In the genomic region with DNA sequence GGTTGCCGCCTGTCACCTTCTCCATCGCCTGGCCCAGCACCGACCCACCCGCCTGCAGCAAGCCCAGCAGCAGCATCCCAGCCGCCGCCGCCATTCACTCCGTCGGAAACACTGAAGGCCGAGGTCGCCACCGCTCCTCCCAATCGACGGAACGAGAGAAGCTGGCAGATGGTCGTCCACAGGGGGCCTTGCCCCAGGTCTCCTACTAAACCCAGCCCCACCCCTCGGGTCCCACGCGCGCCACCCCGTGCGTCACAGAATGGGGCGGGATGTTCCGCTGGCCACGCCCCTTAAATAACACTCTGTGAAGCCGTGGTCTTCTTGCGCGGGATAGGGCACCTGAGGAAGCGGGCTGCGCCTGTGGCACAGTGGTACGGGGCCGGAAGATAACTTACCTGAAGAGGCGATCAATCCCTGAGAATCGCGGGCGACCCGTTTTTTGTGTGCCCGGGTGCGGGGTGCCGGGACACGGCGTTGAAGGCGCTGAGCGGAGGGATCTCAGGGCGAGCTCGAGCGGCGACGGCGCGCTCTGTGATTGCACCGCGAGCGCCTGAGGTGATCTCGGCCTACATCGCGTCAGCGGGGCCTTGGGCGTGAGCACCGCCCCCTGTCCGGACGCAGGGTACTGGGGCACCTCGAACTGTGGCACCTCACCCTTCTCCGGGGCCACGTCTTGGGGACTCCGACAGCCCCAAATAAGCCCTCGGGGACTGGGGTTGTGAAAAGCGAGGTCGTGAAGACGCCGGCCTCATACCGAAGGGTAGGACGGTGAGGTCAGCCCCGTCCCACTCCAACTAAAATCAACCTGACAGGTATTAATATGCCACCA, we compare ENCODE assay signal across 8 cellular contexts. TPM values are rescaled to one million over a fixed set of nuclear protein-coding genes. Genes with fewer than 3 reads are reported as not detected.
A peak's percentile ranks its signal among the peaks of the same experiment; 100 is the strongest.
DNase-seq lines count a peak whose midpoint lies in the region; ATAC-seq, FAIRE-seq and TF ChIP-seq lines count a peak whose summit lies in the region.

A gene (minus strand): TSS at position 207 of the 829 bp plus-strand sequence. CDS start 113 bp downstream, at position 94.

- H3K9me2 ChIP-seq in GM23248 (ENCODE audit: insufficient read depth), result no peaks in the 10 kb centered on the region
- no peaks in the 10 kb centered on the region for H3K9me2 ChIP-seq in Karpas-422 (replicated peaks; ENCODE audit: insufficient read depth, low read length)

- H3K4me1 Mint-ChIP-seq in activated T-cell treated with anti-CD3 and anti-CD28 coated beads, Interleukin-2, amount 50 U/mL, for 72 hours (ENCODE audit: low read depth), result peaks cover 29% of the 10 kb centered on the region

- intact Hi-C loops in esophagus muscularis mucosa (cut with DNase I), result loop anchor here (5.0 to 10.0 kb wide), 2 partner anchors 192 to 310 kb away; a partner anchor contains a TSS

- H2AFZ ChIP-seq in DND-41 (ENCODE audit: low read depth, low read length), result peak within 1 kb of the TSS; percentile 82
- H2AFZ ChIP-seq in GM23248, result peak within 1 kb of the TSS; percentile 98
- H2AFZ ChIP-seq in Karpas-422 (ENCODE audit: low read length), result peak within 1 kb of the TSS; percentile 79

- H3K9me3 ChIP-seq in DND-41 (ENCODE audit: insufficient read depth, low read length, severe bottlenecking), result no peaks in the 10 kb centered on the region
- H3K9me3 ChIP-seq in GM23248 (ENCODE audit: low read depth), result no peaks in the 10 kb centered on the region
- no peaks in the 10 kb centered on the region for H3K9me3 ChIP-seq in Karpas-422 (ENCODE audit: low read length)
- H3K9me3 ChIP-seq in esophagus muscularis mucosa, result no peaks in the 10 kb centered on the region
- no peaks in the 10 kb centered on the region for H3K9me3 ChIP-seq in muscle layer of duodenum (ENCODE audit: control insufficient read depth in 1 of 2, low read length in 2 of 2)

- FAIRE-seq in RCC 7860 (lab: Jason Lieb, UNC), result no peak

- H3K4me1 ChIP-seq in DND-41 (ENCODE audit: insufficient read depth, low read length) (peaks cover 29% of the 10 kb centered on the region), GM23248 (ENCODE audit: insufficient read depth) (peaks cover 14% of the 10 kb centered on the region), Karpas-422 (ENCODE audit: low read length) (peaks cover 43% of the 10 kb centered on the region), esophagus muscularis mucosa (peaks cover 5 to 28% (median 25%) of the 10 kb centered on the region in 4 donors), muscle layer of duodenum (ENCODE audit: control insufficient read depth in 1 of 2, insufficient read depth in 2 of 2, low read length in 2 of 2) (peaks cover 6 to 10% of the 10 kb centered on the region in 2 donors)

- peak within 1 kb of the TSS; percentile 98 for H3K27ac Mint-ChIP-seq in activated T-cell treated with anti-CD3 and anti-CD28 coated beads, Interleukin-2, amount 50 U/mL, for 72 hours

- H3K27me3 ChIP-seq in DND-41 (ENCODE audit: insufficient read depth, low read length, poor library complexity) (no peaks in the 10 kb centered on the region), GM23248 (replicated peaks; ENCODE audit: insufficient read depth) (no peaks in the 10 kb centered on the region), Karpas-422 (ENCODE audit: low read length) (no peaks in the 10 kb centered on the region), esophagus muscularis mucosa (no peaks in the 10 kb centered on the region), muscle layer of duodenum (ENCODE audit: low read depth, low read length) (no peaks in the 10 kb centered on the region)

- no peaks in the 10 kb centered on the region for H3K27me3 Mint-ChIP-seq in activated T-cell treated with anti-CD3 and anti-CD28 coated beads, Interleukin-2, amount 50 U/mL, for 72 hours (ENCODE audit: low read depth)

- peak within 1 kb of the TSS; percentile 89 for H3K27ac ChIP-seq in DND-41 (ENCODE audit: low read length)
- H3K27ac ChIP-seq in GM23248, result peak within 1 kb of the TSS; percentile 84
- H3K27ac ChIP-seq in Karpas-422 (ENCODE audit: low read length), result peak within 1 kb of the TSS; percentile 88
- peak within 1 kb of the TSS; percentile 89 to 98 (median 95) for H3K27ac ChIP-seq in esophagus muscularis mucosa (replicated peaks in 1 of 4)
- peak within 1 kb of the TSS; percentile 95 for H3K27ac ChIP-seq in muscle layer of duodenum (ENCODE audit: low read length)

- H3K4me3 Mint-ChIP-seq in activated T-cell treated with anti-CD3 and anti-CD28 coated beads, Interleukin-2, amount 50 U/mL, for 72 hours, result peak within 1 kb of the TSS; percentile 93 to 96

- peaks cover 2 to 10% of the 10 kb centered on the region in 2 donors for H3K36me3 Mint-ChIP-seq in activated T-cell treated with anti-CD3 and anti-CD28 coated beads, Interleukin-2, amount 50 U/mL, for 72 hours (ENCODE audit: insufficient read depth in 2 of 2)

- in situ Hi-C loops in GM23248 (cut with MboI), result no loop called here

- peak within 1 kb of the TSS; percentile 64 for H3K9ac ChIP-seq in DND-41 (ENCODE audit: low read depth, low read length)
- H3K9ac ChIP-seq in GM23248, result peak within 1 kb of the TSS; percentile 91
- peak within 1 kb of the TSS; percentile 96 for H3K9ac ChIP-seq in Karpas-422 (ENCODE audit: low read length)

- WGBS in GM23248 (ENCODE audit: low coverage in 1 of 2, low lambda C conversion rate in 2 of 2, missing lambda C conversion rate in 2 of 2), 2 experiments, result 1 to 3% methylated on average over 59 to 65 of the region's 74 CpGs
- WGBS in esophagus muscularis mucosa, result 0% methylated on average over 22 of the region's 74 CpGs

- TF ChIP-seq CTCF in DND-41 (IDR thresholded peaks at IDR 0.05; ENCODE audit: borderline replicate concordance, extremely low read depth, low read length, poor library complexity, severe bottlenecking) (no peak), esophagus muscularis mucosa (IDR thresholded peaks at IDR 0.05) (peak in 1 of 3 experiments; percentile 3)

- H4K20me1 ChIP-seq in DND-41 (ENCODE audit: insufficient read depth, low read length) (no peaks in the 10 kb centered on the region), GM23248 (ENCODE audit: insufficient read depth) (no peaks in the 10 kb centered on the region), Karpas-422 (ENCODE audit: insufficient read depth, low read depth, low read length) (peaks cover 25% of the 10 kb centered on the region)

- peak within 1 kb of the TSS; percentile 69 for H3K4me2 ChIP-seq in DND-41 (ENCODE audit: insufficient read depth, low read length)
- peak within 1 kb of the TSS; percentile 81 for H3K4me2 ChIP-seq in GM23248 (ENCODE audit: unreplicated experiment)
- peak within 1 kb of the TSS; percentile 95 for H3K4me2 ChIP-seq in Karpas-422 (ENCODE audit: low read depth, low read length, poor library complexity, severe bottlenecking)

- DNase-seq in DND-41 (peak; percentile 83), GM23248 (peak; percentile 96), Karpas-422 (peak; percentile 97), RCC 7860 (ENCODE audit: low spot score) (peak; percentile 70), esophagus muscularis mucosa (ENCODE audit: extremely low spot score) (peak; percentile 99)
- peak; percentile 94 for DNase-seq in activated T-cell treated with anti-CD3 and anti-CD28 coated beads, Interleukin-2, amount 50 U/mL, for 72 hours
- DNase-seq in stimulated activated CD8-positive, alpha-beta memory T cell treated with anti-CD3 and anti-CD28 coated beads, Interleukin-7, amount 100 ng/mL, for 24 hours (ENCODE audit: low read depth), result peak; percentile 89

- H3K79me2 ChIP-seq in DND-41 (ENCODE audit: insufficient read depth, low read length) (peaks cover 30% of the 10 kb centered on the region), GM23248 (ENCODE audit: insufficient read depth) (peaks cover 45% of the 10 kb centered on the region), Karpas-422 (ENCODE audit: low read length) (peaks cover 48% of the 10 kb centered on the region)

- H3F3A ChIP-seq in GM23248 (ENCODE audit: insufficient read depth), result no peaks in the 10 kb centered on the region

- peaks cover 6% of the 10 kb centered on the region for H3K36me3 ChIP-seq in DND-41 (ENCODE audit: insufficient read depth, low read length)
- 0 out of 2 replicates have a peak, but pooled peaks cover 11% of the 10 kb centered on the region for H3K36me3 ChIP-seq in GM23248 (ENCODE audit: low read depth)
- peaks cover 21% of the 10 kb centered on the region; the same call in 1 of the 2 replicates for H3K36me3 ChIP-seq in Karpas-422 (ENCODE audit: insufficient read depth, low read length)
- peaks cover 0 to 18% (median 12%) of the 10 kb centered on the region in 4 donors for H3K36me3 ChIP-seq in esophagus muscularis mucosa
- peaks cover 6 to 14% of the 10 kb centered on the region in 2 donors for H3K36me3 ChIP-seq in muscle layer of duodenum (ENCODE audit: control insufficient read depth in 1 of 2, insufficient read depth in 2 of 2, low read length in 2 of 2)

- TF ChIP-seq EP300 in esophagus muscularis mucosa (IDR thresholded peaks at IDR 0.05), result no peak

- H3K4me3 ChIP-seq in DND-41 (ENCODE audit: low read depth in 1 of 2, low read length in 2 of 2), result peak within 1 kb of the TSS; percentile 36 to 84
- H3K4me3 ChIP-seq in GM23248, result peak within 1 kb of the TSS; percentile 90
- H3K4me3 ChIP-seq in Karpas-422 (ENCODE audit: low read length), result peak within 1 kb of the TSS; percentile 99
- peak within 1 kb of the TSS; percentile 72 to 100 (median 96) for H3K4me3 ChIP-seq in esophagus muscularis mucosa
- peak within 1 kb of the TSS; percentile 89 to 97 for H3K4me3 ChIP-seq in muscle layer of duodenum (ENCODE audit: low read depth in 1 of 2, low read length in 2 of 2)

- peak; percentile 75 for ATAC-seq in DND-41 (ENCODE audit: insufficient read depth, low read depth)
- ATAC-seq in activated T-cell treated with anti-CD3 and anti-CD28 coated beads, Interleukin-2, amount 50 U/mL, for 72 hours (replicated peaks in 1 of 2), result peak; percentile 93 to 94

- H3K9me3 Mint-ChIP-seq in activated T-cell treated with anti-CD3 and anti-CD28 coated beads, Interleukin-2, amount 50 U/mL, for 72 hours, result no peaks in the 10 kb centered on the region

- peak; percentile 75 for TF ChIP-seq POLR2A in esophagus muscularis mucosa (IDR thresholded peaks at IDR 0.05; ENCODE audit: low read depth)

RNA-seq across cellular contexts. Expression of the gene that starts here (rescaled TPM):
- 64.6 and 67.8 TPM in 2 replicates for total RNA-seq in GM23248 (2014; rRNA removed; shearing (Covaris generic))
- polyA plus RNA-seq in GM23248 (2016; fragmentation: Nextera tagmentation; extraction: Ambion mirVana), result 65.6 and 67.2 TPM in 2 replicates
- total RNA-seq in Karpas-422 (2014; rRNA removed; shearing (Covaris generic); ENCODE audit: low replicate concordance), result 133 and 201 TPM in 2 replicates
- total RNA-seq in activated T-cell treated with anti-CD3 and anti-CD28 coated beads, Interleukin-2, amount 50 U/mL, for 72 hours, result 10 to 100 TPM; 29.8 to 29.9 TPM
- total RNA-seq in esophagus muscularis mucosa, result 10 to 100 TPM; 21.7 to 32.8 (median 27.3) TPM

Comparison
In these comparisons a context has a peak if more than half of its experiments do, and no peak if none do; other contexts are left out.
1. Peak in every context shown above with its lines: DNase-seq, ATAC-seq, H3K4me3 ChIP-seq and H3K27ac ChIP-seq.